In the genomic region with DNA sequence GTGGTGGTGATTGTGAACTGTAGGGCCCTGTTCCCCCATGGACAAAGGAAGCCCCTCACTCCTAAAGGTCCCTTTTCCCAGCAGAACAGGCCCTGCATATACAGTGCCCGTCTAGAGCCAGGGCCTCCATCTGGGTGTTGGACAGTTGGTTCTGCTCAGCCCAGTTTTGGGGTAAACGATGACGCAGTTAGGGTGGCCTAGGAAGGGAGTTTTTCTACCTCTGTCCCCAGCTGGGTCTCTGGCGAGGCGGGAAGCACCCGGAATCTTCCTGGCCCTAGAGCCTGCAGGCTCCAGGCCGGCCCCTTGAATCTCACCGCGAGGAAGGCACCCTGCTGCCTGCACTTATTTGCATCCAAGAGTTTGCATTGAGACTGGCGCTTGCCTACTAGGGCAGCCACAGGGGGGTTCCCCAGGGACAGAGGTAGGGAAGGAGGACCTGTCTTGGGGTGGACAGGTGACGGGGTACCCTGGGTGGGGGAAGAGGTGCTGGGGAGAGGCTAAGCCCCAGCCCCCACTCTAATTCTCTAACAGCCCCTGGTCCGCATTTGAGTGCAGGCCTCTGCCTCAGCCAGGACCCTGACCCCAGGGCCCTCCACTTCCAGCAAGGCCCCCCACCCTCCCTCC, we compare ENCODE assay signal across 8 cellular contexts. TPM values are rescaled to one million over a fixed set of nuclear protein-coding genes. Genes with fewer than 3 reads are reported as not detected.
DNase-seq lines count a peak whose midpoint lies in the region; ATAC-seq and TF ChIP-seq lines count a peak whose summit lies in the region.

No MANE protein-coding gene starts in this region.

- peak overlapping the region; percentile 73 for H3K4me3 Mint-ChIP-seq in stimulated activated memory B cell treated with anti-CD40 and anti-IgM and Interleukin-4, amounts not matched to agents 10 μg/mL and 1 μg/mL and 100 μg/mL, for 72 hours

- peaks cover 31% of the 10 kb centered on the region for H3K4me1 Mint-ChIP-seq in stimulated activated memory B cell treated with anti-CD40 and anti-IgM and Interleukin-4, amounts not matched to agents 10 μg/mL and 1 μg/mL and 100 μg/mL, for 72 hours

- peak overlapping the region; percentile 51 for H3K27ac Mint-ChIP-seq in stimulated activated memory B cell treated with anti-CD40 and anti-IgM and Interleukin-4, amounts not matched to agents 10 μg/mL and 1 μg/mL and 100 μg/mL, for 72 hours

- peak; percentile 70 for ATAC-seq in HG02588 (IDR thresholded peaks at IDR 0.05; ENCODE audit: unreplicated experiment)
- ATAC-seq in stimulated activated memory B cell treated with anti-CD40 and anti-IgM and Interleukin-4, amounts not matched to agents 10 μg/mL and 1 μg/mL and 100 μg/mL, for 72 hours, result peak; percentile 80

- in situ Hi-C loops in astrocyte of the spinal cord (cut with HindIII; ENCODE audit: low sequenced_read_pairs), result no loop called here

- DNase-seq in activated T-cell treated with anti-CD3 and anti-CD28 coated beads, Interleukin-2, amount 50 U/mL, for 1 hour, result peak; percentile 31
- DNase-seq in activated T-cell treated with anti-CD3 and anti-CD28 coated beads for 4 hours (no peak), NCI-H2227 (lab: John Stamatoyannopoulos, UW; ENCODE audit: unreplicated experiment) (peak; percentile 62), astrocyte of the spinal cord (ENCODE audit: low read depth, low spot score) (peak; percentile 42), kidney epithelial cell (ENCODE audit: low read depth) (no peak), NCI-H1048 (lab: John Stamatoyannopoulos, UW) (no peak)

- H3K9me3 Mint-ChIP-seq in stimulated activated memory B cell treated with anti-CD40 and anti-IgM and Interleukin-4, amounts not matched to agents 10 μg/mL and 1 μg/mL and 100 μg/mL, for 72 hours, result no peaks in the 10 kb centered on the region

- no peaks in the 10 kb centered on the region for H3K27me3 ChIP-seq in kidney epithelial cell (ENCODE audit: control insufficient read depth, insufficient read depth, low read length)

- H3K27me3 Mint-ChIP-seq in stimulated activated memory B cell treated with anti-CD40 and anti-IgM and Interleukin-4, amounts not matched to agents 10 μg/mL and 1 μg/mL and 100 μg/mL, for 72 hours, result no peaks in the 10 kb centered on the region

- H3K36me3 Mint-ChIP-seq in stimulated activated memory B cell treated with anti-CD40 and anti-IgM and Interleukin-4, amounts not matched to agents 10 μg/mL and 1 μg/mL and 100 μg/mL, for 72 hours, result peaks cover 3% of the 10 kb centered on the region

- no peaks in the 10 kb centered on the region for H3K36me3 ChIP-seq in kidney epithelial cell (ENCODE audit: control insufficient read depth, insufficient read depth, low read length)

- no peak for TF ChIP-seq CTCF in astrocyte of the spinal cord (IDR thresholded peaks at IDR 0.05; ENCODE audit: low read depth, low read length)
- TF ChIP-seq CTCF in kidney epithelial cell (IDR thresholded peaks at IDR 0.05; ENCODE audit: insufficient read depth, low read length, poor library complexity, severe bottlenecking), result no peak

- H3K4me3 ChIP-seq in astrocyte of the spinal cord (ENCODE audit: low read depth, low read length) (no peak overlapping the region), kidney epithelial cell (ENCODE audit: low read depth, low read length) (peak overlapping the region; percentile 81)

RNA-seq across cellular contexts. Expression of a gene that starts 0.5 kb away (rescaled TPM):
- total RNA-seq in kidney epithelial cell, result 25.8 and 28.5 TPM in 2 replicates

Comparison
In these comparisons a context has a peak if more than half of its experiments do, and no peak if none do; other contexts are left out.
1. DNase-seq: peak in activated T-cell treated with anti-CD3 and anti-CD28 coated beads, Interleukin-2, amount 50 U/mL, for 1 hour (single experiment), NCI-H2227 (single experiment) and astrocyte of the spinal cord (single experiment); none in activated T-cell treated with anti-CD3 and anti-CD28 coated beads for 4 hours (single experiment), kidney epithelial cell (single experiment) and NCI-H1048 (single experiment).